8 cellular contexts compared by ENCODE assay signal in the genomic region with DNA sequence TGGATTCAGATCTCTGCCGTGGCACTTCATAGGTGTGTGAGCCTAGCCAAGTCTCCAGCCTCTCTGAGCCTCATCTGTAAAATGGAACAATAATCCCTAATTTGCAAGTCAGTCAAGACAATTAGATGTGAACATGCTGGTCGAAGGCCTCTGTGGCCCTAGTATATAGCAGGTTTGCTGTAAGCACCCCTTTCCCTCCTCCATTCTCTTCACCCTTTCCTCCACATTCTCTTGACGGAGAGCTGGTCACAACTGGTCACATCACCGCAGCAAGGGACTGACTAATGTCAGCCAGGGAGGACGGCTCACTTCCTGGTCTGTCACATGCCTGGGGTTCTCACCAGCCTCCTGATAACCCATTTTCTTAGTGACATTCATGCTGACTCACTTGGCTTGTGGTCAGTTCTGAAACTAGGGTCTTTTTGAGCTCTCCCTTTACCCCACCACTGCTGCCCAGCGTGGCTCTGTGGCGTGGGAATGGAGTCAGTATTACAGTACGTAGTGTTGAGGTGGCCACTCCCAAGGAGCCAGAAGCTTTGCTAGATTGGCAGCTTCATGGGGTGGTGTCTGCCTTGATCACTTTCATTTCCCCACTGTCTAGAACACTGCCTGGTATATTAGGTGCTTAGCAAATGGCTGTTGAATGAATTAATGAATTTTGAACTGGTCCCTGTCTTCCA. TPM values are rescaled to one million over a fixed set of nuclear protein-coding genes. Genes with fewer than 3 reads are reported as not detected.
DNase-seq lines count a peak whose midpoint lies in the region; ATAC-seq and TF ChIP-seq lines count a peak whose summit lies in the region.

No MANE protein-coding gene starts in this region.

- TF ChIP-seq POLR2A in erythroblast (IDR thresholded peaks at IDR 0.05; ENCODE audit: low read length) (no peak), spleen (IDR thresholded peaks at IDR 0.05) (no peak)

- H3K4me3 Mint-ChIP-seq in GM23338 = no peak overlapping the region

- H3K79me2 ChIP-seq in GM23338 (replicated peaks; ENCODE audit: insufficient read depth) = peaks cover 30% of the 10 kb centered on the region

- no peak for TF ChIP-seq CTCF in GM10248 (IDR thresholded peaks at IDR 0.05; ENCODE audit: control extremely low read depth, extremely low read depth, low read depth, missing control alignments)
- no peak for TF ChIP-seq CTCF in spleen (IDR thresholded peaks at IDR 0.05 in 8 of 11, conservative IDR thresholded peaks at IDR 0.05 in 3 of 11)
- TF ChIP-seq CTCF in GM23338 (conservative IDR thresholded peaks at IDR 0.05; ENCODE audit: low read depth in 2 of 2) = no peak

- H3F3A ChIP-seq in GM23338 (replicated peaks; ENCODE audit: low read depth) = no peaks in the 10 kb centered on the region

- peaks cover 11% of the 10 kb centered on the region for H3K27me3 Mint-ChIP-seq in GM23338 (ENCODE audit: insufficient read depth, low read depth, poor library complexity)

- H3K27ac ChIP-seq in spleen = peak overlapping the region; percentile 48 to 83 (median 64)
- H3K27ac ChIP-seq in GM23338 (ENCODE audit: low read depth) = no peak overlapping the region

- H3K36me3 ChIP-seq in spleen = peaks cover 0 to 58% (median 0%) of the 10 kb centered on the region in 6 donors
- H3K36me3 ChIP-seq in GM23338 (ENCODE audit: insufficient read depth) = no peaks in the 10 kb centered on the region
- peaks cover 61% of the 10 kb centered on the region for H3K36me3 ChIP-seq in MG63

- H2AFZ ChIP-seq in GM23338 = no peak overlapping the region

- H4K20me1 ChIP-seq in GM23338 (replicated peaks; ENCODE audit: insufficient read depth) = peaks cover 21% of the 10 kb centered on the region

- intact Hi-C loops in spleen (cut with DNase I; ENCODE audit: low total_unique reads) = no loop called here

- WGBS in spleen, 5 donors = 65 to 75% (median 70%) methylated on average over 8 of the region's 8 CpGs

- peaks cover 18% of the 10 kb centered on the region for H3K4me1 Mint-ChIP-seq in GM23338

- no peaks in the 10 kb centered on the region for H3K27me3 ChIP-seq in spleen (replicated peaks in 1 of 7)
- H3K27me3 ChIP-seq in GM23338 (ENCODE audit: insufficient read depth) = no peaks in the 10 kb centered on the region
- no peaks in the 10 kb centered on the region for H3K27me3 ChIP-seq in MG63

- no peak overlapping the region for H3K27ac Mint-ChIP-seq in GM23338

- CTCF ChIA-PET in GM10248 (lab: Yijun Ruan, JAX) = interaction anchor here (0.9 to 2.5 kb wide), 8 partner anchors 11 to 402 kb away, joined by 3 to 16 read pairs (median 8); a partner anchor contains a TSS

- H3K9me3 Mint-ChIP-seq in GM23338 = no peaks in the 10 kb centered on the region

- H3K4me3 ChIP-seq in spleen (no peak overlapping the region), GM23338 (no peak overlapping the region), MG63 (no peak overlapping the region)

- H3K9me3 ChIP-seq in spleen = no peaks in the 10 kb centered on the region
- H3K9me3 ChIP-seq in MG63 = peaks cover 2% of the 10 kb centered on the region; the same call in 1 of the 2 replicates

- H3K36me3 Mint-ChIP-seq in GM23338 (ENCODE audit: low read depth) = peaks cover 28% of the 10 kb centered on the region

- H3K9me2 ChIP-seq in GM23338 (ENCODE audit: insufficient read depth) = no peaks in the 10 kb centered on the region

- DNase-seq in GM10248 (ENCODE audit: extremely low spot score) (peak; percentile 77), MV-4-11 (lab: John Stamatoyannopoulos, UW) (peak; percentile 85), erythroblast (lab: John Stamatoyannopoulos, UW) (peak; percentile 57 to 61), spleen (no peak), NCI-H2171 treated with DMSO at 0.1 percent for 48 hours (lab: John Stamatoyannopoulos, UW) (no peak), GM23338 (ENCODE audit: low spot score) (no peak), MG63 (no peak)

- H3K4me2 ChIP-seq in GM23338 = no peak overlapping the region

- ATAC-seq in GM21529 (IDR thresholded peaks at IDR 0.05; ENCODE audit: unreplicated experiment) (peak; percentile 87), GM23338 (no peak)

- POLR2A ChIA-PET in GM10248 (lab: Yijun Ruan, JAX) = interaction anchor here (0.6 to 1.3 kb wide), 4 partner anchors 52 to 117 kb away, joined by 3 to 5 read pairs (median 4); a partner anchor contains a TSS

- H3K4me1 ChIP-seq in spleen (peaks cover 3 to 90% (median 43%) of the 10 kb centered on the region in 6 donors), GM23338 (ENCODE audit: insufficient read depth) (no peaks in the 10 kb centered on the region)

TF ChIP-seq in GM23338, 12 proteins besides CTCF, POLR2A, EP300 and RAD21:
- TF ChIP-seq EZH2 (IDR thresholded peaks at IDR 0.05; ENCODE audit: low read depth, unreplicated experiment) = no peak
- no peak for TF ChIP-seq ZNF114 (CRISPR knock-in tag; IDR thresholded peaks at IDR 0.05)
- no peak for TF ChIP-seq ZNF331 (CRISPR knock-in tag; IDR thresholded peaks at IDR 0.05; ENCODE audit: low read depth)
- no peak for TF ChIP-seq STAT1 (IDR thresholded peaks at IDR 0.05; ENCODE audit: unreplicated experiment)
- TF ChIP-seq, protein P1, sequence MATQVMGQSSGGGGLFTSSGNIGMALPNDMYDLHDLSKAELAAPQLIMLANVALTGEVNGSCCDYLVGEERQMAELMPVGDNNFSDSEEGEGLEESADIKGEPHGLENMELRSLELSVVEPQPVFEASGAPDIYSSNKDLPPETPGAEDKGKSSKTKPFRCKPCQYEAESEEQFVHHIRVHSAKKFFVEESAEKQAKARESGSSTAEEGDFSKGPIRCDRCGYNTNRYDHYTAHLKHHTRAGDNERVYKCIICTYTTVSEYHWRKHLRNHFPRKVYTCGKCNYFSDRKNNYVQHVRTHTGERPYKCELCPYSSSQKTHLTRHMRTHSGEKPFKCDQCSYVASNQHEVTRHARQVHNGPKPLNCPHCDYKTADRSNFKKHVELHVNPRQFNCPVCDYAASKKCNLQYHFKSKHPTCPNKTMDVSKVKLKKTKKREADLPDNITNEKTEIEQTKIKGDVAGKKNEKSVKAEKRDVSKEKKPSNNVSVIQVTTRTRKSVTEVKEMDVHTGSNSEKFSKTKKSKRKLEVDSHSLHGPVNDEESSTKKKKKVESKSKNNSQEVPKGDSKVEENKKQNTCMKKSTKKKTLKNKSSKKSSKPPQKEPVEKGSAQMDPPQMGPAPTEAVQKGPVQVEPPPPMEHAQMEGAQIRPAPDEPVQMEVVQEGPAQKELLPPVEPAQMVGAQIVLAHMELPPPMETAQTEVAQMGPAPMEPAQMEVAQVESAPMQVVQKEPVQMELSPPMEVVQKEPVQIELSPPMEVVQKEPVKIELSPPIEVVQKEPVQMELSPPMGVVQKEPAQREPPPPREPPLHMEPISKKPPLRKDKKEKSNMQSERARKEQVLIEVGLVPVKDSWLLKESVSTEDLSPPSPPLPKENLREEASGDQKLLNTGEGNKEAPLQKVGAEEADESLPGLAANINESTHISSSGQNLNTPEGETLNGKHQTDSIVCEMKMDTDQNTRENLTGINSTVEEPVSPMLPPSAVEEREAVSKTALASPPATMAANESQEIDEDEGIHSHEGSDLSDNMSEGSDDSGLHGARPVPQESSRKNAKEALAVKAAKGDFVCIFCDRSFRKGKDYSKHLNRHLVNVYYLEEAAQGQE (IDR thresholded peaks at IDR 0.05; ENCODE audit: unreplicated experiment) = no peak
- no peak for TF ChIP-seq EZH2phosphoT487 (IDR thresholded peaks at IDR 0.05; ENCODE audit: unreplicated experiment)
- TF ChIP-seq CREB1 (CRISPR knock-in tag; IDR thresholded peaks at IDR 0.05; ENCODE audit: low read depth) = no peak
- TF ChIP-seq, protein P2, sequence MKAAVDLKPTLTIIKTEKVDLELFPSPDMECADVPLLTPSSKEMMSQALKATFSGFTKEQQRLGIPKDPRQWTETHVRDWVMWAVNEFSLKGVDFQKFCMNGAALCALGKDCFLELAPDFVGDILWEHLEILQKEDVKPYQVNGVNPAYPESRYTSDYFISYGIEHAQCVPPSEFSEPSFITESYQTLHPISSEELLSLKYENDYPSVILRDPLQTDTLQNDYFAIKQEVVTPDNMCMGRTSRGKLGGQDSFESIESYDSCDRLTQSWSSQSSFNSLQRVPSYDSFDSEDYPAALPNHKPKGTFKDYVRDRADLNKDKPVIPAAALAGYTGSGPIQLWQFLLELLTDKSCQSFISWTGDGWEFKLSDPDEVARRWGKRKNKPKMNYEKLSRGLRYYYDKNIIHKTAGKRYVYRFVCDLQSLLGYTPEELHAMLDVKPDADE (IDR thresholded peaks at IDR 0.05) = no peak
- TF ChIP-seq NANOG (IDR thresholded peaks at IDR 0.05; ENCODE audit: borderline replicate concordance) = no peak

RNA-seq across cellular contexts. Expression of a gene that starts 47.8 kb away (rescaled TPM):
- total RNA-seq in spleen = 100 to 1,000 TPM in 6 of 7 donors, 10 to 100 TPM in 1; 96.6 to 166 (median 143) TPM
- polyA plus RNA-seq in spleen (10 to 100 TPM; 36.9 to 84.6 (median 46.8) TPM), GM23338 (2016; fragmentation: Nextera tagmentation; extraction: Ambion mirVana) (21.2 and 25.2 TPM in 2 replicates)
- total RNA-seq in GM23338 (2014; rRNA removed; shearing (Covaris generic)) = 92.2 and 99.9 TPM in 2 replicates
- 65.6 and 98.8 TPM in 2 replicates for total RNA-seq in MG63 (2014; rRNA removed; shearing (Covaris generic); ENCODE audit: low replicate concordance)

Comparison
In these comparisons a context has a peak if more than half of its experiments do, and no peak if none do; other contexts are left out.
1. DNase-seq: peak in GM10248 (single experiment), MV-4-11 (single experiment) and erythroblast (2 of 2); none in spleen (single experiment), NCI-H2171 treated with DMSO at 0.1 percent for 48 hours (single experiment), GM23338 (single experiment) and MG63 (single experiment).